ENCODE assay signal across 1 cellular context in genomic region chr17:67717624-67718324, GRCh38.
TF ChIP-seq lines count a peak whose summit lies in the region.

Gene NOL11, plus strand, starts transcription at chr17:67717936. Its CDS starts 12 bp downstream, at chr17:67717948.

TF ChIP-seq in HepG2, 621 proteins besides CTCF, POLR2A, EP300 and RAD21 (continued from another document):
- TF ChIP-seq PLSCR1 (CRISPR knock-in tag; IDR thresholded peaks at IDR 0.05; ENCODE audit: borderline replicate concordance) (no peak), DNMT1 (CRISPR knock-in tag; IDR thresholded peaks at IDR 0.05) (peak; percentile 33; the same call in 1 of the 2 replicates), ISX (CRISPR knock-in tag; conservative IDR thresholded peaks at IDR 0.05) (peak; percentile 80; the same call in 1 of the 2 replicates), MXD4 (CRISPR knock-in tag; IDR thresholded peaks at IDR 0.05) (peak; percentile 92; the same call in 1 of the 2 replicates), ZNF20 (CRISPR knock-in tag; IDR thresholded peaks at IDR 0.05) (no peak), ARNT (IDR thresholded peaks at IDR 0.05) (no peak), NR2F1 (CRISPR knock-in tag; IDR thresholded peaks at IDR 0.05) (no peak), JARID2 (CRISPR knock-in tag; IDR thresholded peaks at IDR 0.05; ENCODE audit: insufficient replicate concordance) (peak; percentile 44), ZNF737 (CRISPR knock-in tag; IDR thresholded peaks at IDR 0.05; ENCODE audit: borderline replicate concordance) (no peak; the same call in 1 of the 2 replicates), ATF2 (CRISPR knock-in tag; IDR thresholded peaks at IDR 0.05) (peak; percentile 90; the same call in 1 of the 2 replicates), LBX2 (CRISPR knock-in tag; IDR thresholded peaks at IDR 0.05; ENCODE audit: borderline replicate concordance) (0 out of 2 replicates have a peak, but pooled peaks have one; percentile 48), ZNF816 (CRISPR knock-in tag; IDR thresholded peaks at IDR 0.05; ENCODE audit: borderline replicate concordance) (peak; percentile 25; the same call in 1 of the 2 replicates), ZMYM2 (CRISPR knock-in tag; IDR thresholded peaks at IDR 0.05) (no peak; the same call in 1 of the 2 replicates), ZIK1 (CRISPR knock-in tag; IDR thresholded peaks at IDR 0.05; ENCODE audit: borderline replicate concordance, low read depth) (peak; percentile 92), CEBPB (IDR thresholded peaks at IDR 0.05; ENCODE audit: borderline replicate concordance, low read depth, low read length) (peak; percentile 96), THYN1 (CRISPR knock-in tag; IDR thresholded peaks at IDR 0.05; ENCODE audit: borderline replicate concordance, low read depth) (peak; percentile 92; the same call in 1 of the 2 replicates), HDAC2 (CRISPR knock-in tag; IDR thresholded peaks at IDR 0.05) (peak; percentile 93), KLF9 (CRISPR knock-in tag; IDR thresholded peaks at IDR 0.05; ENCODE audit: low read depth) (no peak), ZNF44 (CRISPR knock-in tag; IDR thresholded peaks at IDR 0.05) (peak; percentile 64; the same call in 1 of the 2 replicates), TMF1 (CRISPR knock-in tag; IDR thresholded peaks at IDR 0.05; ENCODE audit: low read depth) (0 out of 2 replicates have a peak, but pooled peaks have one; percentile 83), ZNF589 (CRISPR knock-in tag; conservative IDR thresholded peaks at IDR 0.05) (peak; percentile 86), ZNF407 (CRISPR knock-in tag; IDR thresholded peaks at IDR 0.05; ENCODE audit: not compliant biosample characterization) (peak; percentile 52), GLI4 (CRISPR knock-in tag; IDR thresholded peaks at IDR 0.05; ENCODE audit: borderline replicate concordance) (peak; percentile 73; the same call in 1 of the 2 replicates), PRMT3 (CRISPR knock-in tag; IDR thresholded peaks at IDR 0.05; ENCODE audit: borderline replicate concordance, low read depth) (no peak), MXI1 (IDR thresholded peaks at IDR 0.05; ENCODE audit: borderline replicate concordance, low read depth, low read length) (peak; percentile 97), WIZ (CRISPR knock-in tag; IDR thresholded peaks at IDR 0.05) (peak; percentile 25; the same call in 1 of the 2 replicates), PHF5A (CRISPR knock-in tag; IDR thresholded peaks at IDR 0.05; ENCODE audit: low read depth, unreplicated experiment) (peak; percentile 95), ZSCAN31 (CRISPR knock-in tag; IDR thresholded peaks at IDR 0.05; ENCODE audit: low read depth) (peak; percentile 97), ERF (CRISPR knock-in tag; IDR thresholded peaks at IDR 0.05) (peak; percentile 87), ZBTB7A (CRISPR knock-in tag; IDR thresholded peaks at IDR 0.05) (peak; percentile 43; the same call in 1 of the 2 replicates), ZNF616 (CRISPR knock-in tag; IDR thresholded peaks at IDR 0.05; ENCODE audit: low read depth) (peak; percentile 92), ZNF749 (CRISPR knock-in tag; IDR thresholded peaks at IDR 0.05; ENCODE audit: borderline replicate concordance) (no peak; the same call in 1 of the 2 replicates), ZSCAN29 (CRISPR knock-in tag; conservative IDR thresholded peaks at IDR 0.05) (peak; percentile 72; the same call in 1 of the 2 replicates), NR1H2 (CRISPR knock-in tag; IDR thresholded peaks at IDR 0.05; ENCODE audit: borderline replicate concordance, low read depth) (no peak), NKX3-1 (CRISPR knock-in tag; IDR thresholded peaks at IDR 0.05) (peak; percentile 93), ZNF879 (CRISPR knock-in tag; IDR thresholded peaks at IDR 0.05) (peak; percentile 84), NBN (conservative IDR thresholded peaks at IDR 0.05) (no peak)
- TF ChIP-seq, protein P1, sequence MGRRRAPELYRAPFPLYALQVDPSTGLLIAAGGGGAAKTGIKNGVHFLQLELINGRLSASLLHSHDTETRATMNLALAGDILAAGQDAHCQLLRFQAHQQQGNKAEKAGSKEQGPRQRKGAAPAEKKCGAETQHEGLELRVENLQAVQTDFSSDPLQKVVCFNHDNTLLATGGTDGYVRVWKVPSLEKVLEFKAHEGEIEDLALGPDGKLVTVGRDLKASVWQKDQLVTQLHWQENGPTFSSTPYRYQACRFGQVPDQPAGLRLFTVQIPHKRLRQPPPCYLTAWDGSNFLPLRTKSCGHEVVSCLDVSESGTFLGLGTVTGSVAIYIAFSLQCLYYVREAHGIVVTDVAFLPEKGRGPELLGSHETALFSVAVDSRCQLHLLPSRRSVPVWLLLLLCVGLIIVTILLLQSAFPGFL (CRISPR knock-in tag; IDR thresholded peaks at IDR 0.05): peak; percentile 29; the same call in 1 of the 2 replicates
- TF ChIP-seq, protein P2, sequence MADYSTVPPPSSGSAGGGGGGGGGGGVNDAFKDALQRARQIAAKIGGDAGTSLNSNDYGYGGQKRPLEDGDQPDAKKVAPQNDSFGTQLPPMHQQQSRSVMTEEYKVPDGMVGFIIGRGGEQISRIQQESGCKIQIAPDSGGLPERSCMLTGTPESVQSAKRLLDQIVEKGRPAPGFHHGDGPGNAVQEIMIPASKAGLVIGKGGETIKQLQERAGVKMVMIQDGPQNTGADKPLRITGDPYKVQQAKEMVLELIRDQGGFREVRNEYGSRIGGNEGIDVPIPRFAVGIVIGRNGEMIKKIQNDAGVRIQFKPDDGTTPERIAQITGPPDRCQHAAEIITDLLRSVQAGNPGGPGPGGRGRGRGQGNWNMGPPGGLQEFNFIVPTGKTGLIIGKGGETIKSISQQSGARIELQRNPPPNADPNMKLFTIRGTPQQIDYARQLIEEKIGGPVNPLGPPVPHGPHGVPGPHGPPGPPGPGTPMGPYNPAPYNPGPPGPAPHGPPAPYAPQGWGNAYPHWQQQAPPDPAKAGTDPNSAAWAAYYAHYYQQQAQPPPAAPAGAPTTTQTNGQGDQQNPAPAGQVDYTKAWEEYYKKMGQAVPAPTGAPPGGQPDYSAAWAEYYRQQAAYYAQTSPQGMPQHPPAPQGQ (CRISPR knock-in tag; IDR thresholded peaks at IDR 0.05; ENCODE audit: borderline replicate concordance): peak; percentile 37; the same call in 1 of the 2 replicates
- TF ChIP-seq, protein P3, sequence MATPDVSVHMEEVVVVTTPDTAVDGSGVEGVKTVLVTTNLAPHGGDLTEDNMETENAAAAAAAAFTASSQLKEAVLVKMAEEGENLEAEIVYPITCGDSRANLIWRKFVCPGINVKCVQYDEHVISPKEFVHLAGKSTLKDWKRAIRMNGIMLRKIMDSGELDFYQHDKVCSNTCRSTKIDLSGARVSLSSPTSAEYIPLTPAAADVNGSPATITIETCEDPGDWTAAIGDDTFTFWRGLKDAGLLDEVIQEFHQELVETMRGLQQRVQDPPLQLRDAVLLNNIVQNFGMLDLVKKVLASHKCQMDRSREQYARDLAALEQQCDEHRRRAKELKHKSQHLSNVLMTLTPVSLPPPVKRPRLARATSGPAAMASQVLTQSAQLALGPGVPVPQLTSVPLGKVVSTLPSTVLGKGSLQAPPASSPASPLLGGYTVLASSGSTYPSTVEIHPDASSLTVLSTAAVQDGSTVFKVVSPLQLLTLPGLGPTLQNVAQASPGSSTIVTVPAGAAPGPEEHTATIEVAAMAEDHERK (CRISPR knock-in tag; IDR thresholded peaks at IDR 0.05; ENCODE audit: low read depth): peak; percentile 64; the same call in 1 of the 2 replicates
- TF ChIP-seq, protein P4, sequence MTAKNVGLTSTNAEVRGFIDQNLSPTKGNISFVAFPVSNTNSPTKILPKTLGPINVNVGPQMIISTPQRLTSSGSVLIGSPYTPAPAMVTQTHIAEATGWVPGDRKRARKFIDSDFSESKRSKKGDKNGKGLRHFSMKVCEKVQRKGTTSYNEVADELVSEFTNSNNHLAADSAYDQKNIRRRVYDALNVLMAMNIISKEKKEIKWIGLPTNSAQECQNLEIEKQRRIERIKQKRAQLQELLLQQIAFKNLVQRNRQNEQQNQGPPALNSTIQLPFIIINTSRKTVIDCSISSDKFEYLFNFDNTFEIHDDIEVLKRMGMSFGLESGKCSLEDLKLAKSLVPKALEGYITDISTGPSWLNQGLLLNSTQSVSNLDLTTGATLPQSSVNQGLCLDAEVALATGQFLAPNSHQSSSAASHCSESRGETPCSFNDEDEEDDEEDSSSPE (CRISPR knock-in tag; IDR thresholded peaks at IDR 0.05): peak; percentile 91
